Comparison of ENCODE assay signal across 14 cellular contexts in genomic region chr6:93675856-93676255, GRCh38.
"Had no signal": no experiment of that assay in that cellular context is flagged by ENCODE, and none has a peak within 500 bp of the region (broad histone marks: within the 10 kb centered on the region; RNA-seq: fewer than 3 reads in every experiment).

No MANE protein-coding gene starts in this region.

- DNase-seq: activated CD4-positive, alpha-beta memory T cell treated with anti-CD3 and anti-CD28 coated beads for 36 hours; activated CD4-positive, alpha-beta T cell treated with anti-CD3 and anti-CD28 coated beads for 4 hours; activated gamma-delta T cell treated with Interleukin-2 at 50 U/mL for 16 hours; activated T-cell treated with anti-CD3 and anti-CD28 coated beads for 4 hours; amniotic stem cell; dermis blood vessel endothelial cell; effector memory CD4-positive, alpha-beta T cell; left cardiac atrium; lower lobe of right lung; pancreas; right lobe of liver; small intestine; stimulated activated CD4-positive, alpha-beta T cell treated with anti-CD3 and anti-CD28 coated beads, Interleukin-15, amount 100 ng/mL, for 24 hours; stimulated activated CD4-positive, alpha-beta T cell treated with anti-CD3 and anti-CD28 coated beads, Interleukin-2, amount 100 ng/mL, for 48 hours had no signal
